Comparison of ENCODE assay signal across 14 cellular contexts in the genomic region with DNA sequence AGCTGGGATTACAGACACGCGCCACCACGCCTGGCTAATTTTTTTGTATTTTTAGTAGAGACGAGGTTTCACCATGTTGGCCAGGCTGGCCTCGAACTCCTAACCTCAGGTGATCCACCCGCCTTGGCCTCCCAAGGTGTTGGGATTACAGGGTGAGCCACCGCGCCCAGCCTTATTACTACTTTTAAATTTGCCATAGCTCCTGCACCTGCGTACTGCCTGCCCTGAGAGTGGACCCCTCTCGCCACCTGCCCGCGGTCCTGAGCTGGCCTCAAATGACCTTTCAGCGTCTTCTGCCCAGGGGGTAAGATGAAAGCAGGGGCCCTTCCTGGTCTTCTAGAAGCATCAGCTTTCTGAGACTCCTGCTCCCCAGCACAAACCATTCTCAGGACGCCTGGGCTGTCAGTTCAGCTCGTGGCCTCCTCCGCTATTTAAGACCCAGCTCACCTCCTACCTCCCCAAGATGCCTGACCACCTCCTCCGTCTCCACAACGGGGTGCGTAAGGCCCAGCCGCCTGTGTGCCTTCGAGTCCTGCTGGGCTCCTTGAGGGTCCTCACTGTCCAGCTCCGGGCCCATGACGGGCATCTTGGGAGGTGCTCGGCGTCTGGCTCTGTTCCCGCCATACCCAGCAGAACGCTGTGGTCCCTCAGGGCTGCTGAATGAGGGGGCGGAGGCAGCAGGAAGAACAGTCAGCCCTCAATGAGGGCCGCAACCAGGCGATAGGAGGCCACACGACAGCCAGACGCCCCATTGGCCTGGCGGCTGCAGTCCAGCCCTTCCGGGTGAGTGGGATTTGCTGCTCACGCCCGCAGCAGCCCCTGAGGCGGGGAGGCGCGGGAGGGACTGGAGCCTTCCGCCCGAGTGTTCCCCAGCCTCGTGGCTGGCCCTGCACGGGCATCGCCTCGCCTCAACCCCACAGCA.
A peak's percentile ranks its signal among the peaks of the same experiment; 100 is the strongest.
DNase-seq lines count a peak whose midpoint lies in the region; ATAC-seq, FAIRE-seq and TF ChIP-seq lines count a peak whose summit lies in the region.
"Had no signal": no experiment of that assay in that cellular context is flagged by ENCODE, and none has a peak within 500 bp of the region (broad histone marks: within the 10 kb centered on the region; RNA-seq: fewer than 3 reads in every experiment).

No MANE protein-coding gene starts in this region.

- H3K79me2 ChIP-seq in astrocyte (ENCODE audit: insufficient read depth, low read length) = no peaks in the 10 kb centered on the region

- no peak overlapping the region for H3K27ac Mint-ChIP-seq in astrocyte (ENCODE audit: unreplicated experiment)
- H3K27ac Mint-ChIP-seq: activated CD8-positive, alpha-beta T cell treated with anti-CD3 and anti-CD28 coated beads, Interleukin-2, amount 10 ng/mL, durations not matched to agents 7 days and 5 days; activated naive CD8-positive, alpha-beta T cell treated with anti-CD3 and anti-CD28 coated beads, Interleukin-2, amount 10 ng/mL, durations not matched to agents 7 days and 5 days; T-helper 1 cell treated with Interleukin-12 subunit alpha and Interleukin-12 subunit beta and Interleukin-4 antibody, amounts not matched to agents 30 μg/mL and 1 μg/mL, for 36 hours had no signal

- peak overlapping the region; percentile 25 for H3K9ac ChIP-seq in astrocyte (ENCODE audit: low read length)

- ATAC-seq in HG03045 (IDR thresholded peaks at IDR 0.05; ENCODE audit: unreplicated experiment) = no peak
- no peak for ATAC-seq in GM21367 (IDR thresholded peaks at IDR 0.05; ENCODE audit: unreplicated experiment)
- ATAC-seq: A549; activated CD8-positive, alpha-beta T cell treated with anti-CD3 and anti-CD28 coated beads, Interleukin-2, amount 10 ng/mL, durations not matched to agents 7 days and 5 days had no signal

- H3K4me1 Mint-ChIP-seq in astrocyte (ENCODE audit: low read depth, unreplicated experiment) = no peaks in the 10 kb centered on the region
- H3K4me1 Mint-ChIP-seq: activated naive CD8-positive, alpha-beta T cell treated with anti-CD3 and anti-CD28 coated beads, Interleukin-2, amount 10 ng/mL, durations not matched to agents 7 days and 5 days had no signal

- TF ChIP-seq CTCF in astrocyte (IDR thresholded peaks at IDR 0.05; ENCODE audit: insufficient read depth, low read depth, low read length) = no peak

- H3K4me3 Mint-ChIP-seq in astrocyte (ENCODE audit: unreplicated experiment) = no peak overlapping the region
- H3K4me3 Mint-ChIP-seq: activated CD8-positive, alpha-beta T cell treated with anti-CD3 and anti-CD28 coated beads, Interleukin-2, amount 10 ng/mL, durations not matched to agents 7 days and 5 days; activated naive CD8-positive, alpha-beta T cell treated with anti-CD3 and anti-CD28 coated beads, Interleukin-2, amount 10 ng/mL, durations not matched to agents 7 days and 5 days; T-helper 1 cell treated with Interleukin-12 subunit alpha and Interleukin-12 subunit beta and Interleukin-4 antibody, amounts not matched to agents 30 μg/mL and 1 μg/mL, for 36 hours had no signal

- no peaks in the 10 kb centered on the region for H3K36me3 ChIP-seq in astrocyte (ENCODE audit: insufficient read depth, low read length)

- FAIRE-seq in astrocyte (lab: Jason Lieb, UNC) = no peak
- FAIRE-seq: A549, keratinocyte had no signal

- peak overlapping the region; percentile 72 for H3K4me2 ChIP-seq in astrocyte (ENCODE audit: low read length)
- H3K4me2 ChIP-seq: A549 had no signal

- no peaks in the 10 kb centered on the region for H4K20me1 ChIP-seq in astrocyte (ENCODE audit: insufficient read depth, low read length)

- H3K9me3 Mint-ChIP-seq in astrocyte (ENCODE audit: unreplicated experiment) = no peaks in the 10 kb centered on the region
- H3K9me3 Mint-ChIP-seq: activated naive CD8-positive, alpha-beta T cell treated with anti-CD3 and anti-CD28 coated beads, Interleukin-2, amount 10 ng/mL, durations not matched to agents 7 days and 5 days; T-helper 1 cell treated with Interleukin-12 subunit alpha and Interleukin-12 subunit beta and Interleukin-4 antibody, amounts not matched to agents 30 μg/mL and 1 μg/mL, for 36 hours had no signal

- H3K27me3 Mint-ChIP-seq in astrocyte (ENCODE audit: low read depth, unreplicated experiment) = peaks cover 35% of the 10 kb centered on the region

- no peaks in the 10 kb centered on the region for H3K9me3 ChIP-seq in astrocyte (ENCODE audit: insufficient read depth, low read depth, low read length)

- peaks cover 7% of the 10 kb centered on the region for H3K27me3 ChIP-seq in astrocyte (ENCODE audit: insufficient read depth, low read length)

- DNase-seq in AG08396 (ENCODE audit: low spot score) (peak; percentile 34), astrocyte (ENCODE audit: low read depth) (peak; percentile 49), iPS DF 4.7 (ENCODE audit: extremely low read depth, low spot score) (peak; percentile 33), non-pigmented ciliary epithelial cell (ENCODE audit: low read depth) (peak; percentile 8), midbrain (lab: John Stamatoyannopoulos, UW) (no peak), NCI-H2029 treated with DMSO at 0.1 percent for 48 hours (lab: John Stamatoyannopoulos, UW) (no peak)
- DNase-seq: activated CD8-positive, alpha-beta T cell treated with anti-CD3 and anti-CD28 coated beads, Interleukin-2, amount 10 ng/mL, durations not matched to agents 7 days and 5 days; activated naive CD8-positive, alpha-beta T cell treated with anti-CD3 and anti-CD28 coated beads, Interleukin-2, amount 10 ng/mL, durations not matched to agents 7 days and 5 days; Karpas-422 had no signal

- no peaks in the 10 kb centered on the region for H3K36me3 Mint-ChIP-seq in astrocyte (ENCODE audit: low read depth, unreplicated experiment)
- H3K36me3 Mint-ChIP-seq: activated naive CD8-positive, alpha-beta T cell treated with anti-CD3 and anti-CD28 coated beads, Interleukin-2, amount 10 ng/mL, durations not matched to agents 7 days and 5 days had no signal

- H2AFZ ChIP-seq in astrocyte (ENCODE audit: low read depth, low read length) = peak overlapping the region; percentile 90

- H3K27ac ChIP-seq in astrocyte (ENCODE audit: low read depth, low read length) = no peak overlapping the region
- H3K27ac ChIP-seq: A549 had no signal

- peaks cover 5% of the 10 kb centered on the region for H3K4me1 ChIP-seq in astrocyte (ENCODE audit: insufficient read depth, low read length)
- H3K4me1 ChIP-seq: A549 had no signal

- H3K4me3 ChIP-seq in astrocyte (ENCODE audit: insufficient read depth, low read depth, low read length) = no peak overlapping the region
- H3K4me3 ChIP-seq: A549 had no signal

Comparison
In these comparisons a context has a peak if more than half of its experiments do, and no peak if none do; other contexts are left out.
1. DNase-seq: peak in AG08396 (single experiment), astrocyte (single experiment), iPS DF 4.7 (single experiment) and non-pigmented ciliary epithelial cell (single experiment); none in midbrain (single experiment) and NCI-H2029 treated with DMSO at 0.1 percent for 48 hours (single experiment).